ENCODE assay signal across 8 cellular contexts in genomic region chr13:48506092-48506701, GRCh38.
DNase-seq lines count a peak whose midpoint lies in the region; ATAC-seq and FAIRE-seq lines count a peak whose summit lies in the region.

No MANE protein-coding gene starts in this region.

- no peaks in the 10 kb centered on the region for H3K9me3 Mint-ChIP-seq in activated T-cell treated with anti-CD3 and anti-CD28 coated beads, Interleukin-2, amount 50 U/mL, for 24 hours
- H3K9me3 Mint-ChIP-seq in effector memory CD8-positive, alpha-beta T cell = no peaks in the 10 kb centered on the region

- ATAC-seq in HG03520 (IDR thresholded peaks at IDR 0.05; ENCODE audit: unreplicated experiment) = peak; percentile 5
- ATAC-seq in effector memory CD8-positive, alpha-beta T cell (replicated peaks) = no peak
- peak; percentile 11 for ATAC-seq in stimulated activated naive CD8-positive, alpha-beta T cell treated with anti-CD3 and anti-CD28 coated beads, Interleukin-15, Interleukin-2, amounts not matched to agents 100 U/mL and 50 U/mL, for 24 hours

- no peaks in the 10 kb centered on the region for H3K36me3 Mint-ChIP-seq in activated T-cell treated with anti-CD3 and anti-CD28 coated beads, Interleukin-2, amount 50 U/mL, for 24 hours (ENCODE audit: low read depth)
- peaks cover 13% of the 10 kb centered on the region for H3K36me3 Mint-ChIP-seq in effector memory CD8-positive, alpha-beta T cell (ENCODE audit: insufficient read depth)

- peak overlapping the region; percentile 23 for H3K27ac Mint-ChIP-seq in activated T-cell treated with anti-CD3 and anti-CD28 coated beads, Interleukin-2, amount 50 U/mL, for 24 hours
- peak overlapping the region; percentile 94 to 95 for H3K27ac Mint-ChIP-seq in effector memory CD8-positive, alpha-beta T cell

- H3K27me3 Mint-ChIP-seq in activated T-cell treated with anti-CD3 and anti-CD28 coated beads, Interleukin-2, amount 50 U/mL, for 24 hours = no peaks in the 10 kb centered on the region
- no peaks in the 10 kb centered on the region for H3K27me3 Mint-ChIP-seq in effector memory CD8-positive, alpha-beta T cell

- H3K4me3 Mint-ChIP-seq in activated T-cell treated with anti-CD3 and anti-CD28 coated beads, Interleukin-2, amount 50 U/mL, for 24 hours = no peak overlapping the region
- peak overlapping the region; percentile 77 to 83 for H3K4me3 Mint-ChIP-seq in effector memory CD8-positive, alpha-beta T cell

- peaks cover 66% of the 10 kb centered on the region for H3K4me1 Mint-ChIP-seq in activated T-cell treated with anti-CD3 and anti-CD28 coated beads, Interleukin-2, amount 50 U/mL, for 24 hours (ENCODE audit: low read depth)
- H3K4me1 Mint-ChIP-seq in effector memory CD8-positive, alpha-beta T cell (ENCODE audit: low read depth in 2 of 2) = peaks cover 60 to 67% of the 10 kb centered on the region in 2 donors

- FAIRE-seq in HTR-8/SVneo (lab: Jason Lieb, UNC) = no peak

- no peak for DNase-seq in activated T-cell treated with anti-CD3 and anti-CD28 coated beads, Interleukin-2, amount 50 U/mL, for 24 hours
- no peak for DNase-seq in activated T-cell treated with anti-CD3 and anti-CD28 coated beads for 4 hours
- no peak for DNase-seq in effector memory CD8-positive, alpha-beta T cell
- no peak for DNase-seq in stimulated activated naive CD8-positive, alpha-beta T cell treated with anti-CD3 and anti-CD28 coated beads, Interleukin-15, Interleukin-2, amounts not matched to agents 100 U/mL and 50 U/mL, for 24 hours
- no peak for DNase-seq in HTR-8/SVneo (ENCODE audit: insufficient read length, low spot score)
- no peak for DNase-seq in stimulated activated CD4-positive, alpha-beta T cell treated with anti-CD3 and anti-CD28 coated beads, Interleukin-4, amount 100 ng/mL, for 1 hour
- no peak for DNase-seq in nucleus accumbens (lab: John Stamatoyannopoulos, UW)
